Comparison of ENCODE assay signal across 10 cellular contexts in the genomic region with DNA sequence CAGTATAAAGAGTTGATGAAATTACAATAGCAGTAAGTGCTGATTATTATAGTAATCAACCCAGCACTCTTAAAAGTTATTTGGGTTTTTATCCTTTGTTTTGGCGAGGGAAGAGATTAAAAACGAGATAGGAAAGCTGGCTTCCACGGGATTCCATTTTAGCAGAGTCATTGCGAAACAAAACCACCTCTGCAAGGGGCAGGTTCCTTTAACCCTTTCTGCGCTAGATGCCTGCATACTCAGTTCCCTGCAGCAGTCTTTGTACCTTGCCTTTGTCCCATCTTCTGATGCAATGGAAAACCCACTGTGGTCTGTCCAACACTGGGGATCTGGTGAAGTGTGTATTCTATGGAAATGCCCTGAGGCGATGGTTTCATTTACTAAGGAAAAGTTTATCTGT. TPM values are rescaled to one million over a fixed set of nuclear protein-coding genes. Genes with fewer than 3 reads are reported as not detected.
DNase-seq lines count a peak whose midpoint lies in the region; ATAC-seq, FAIRE-seq and TF ChIP-seq lines count a peak whose summit lies in the region.
"Had no signal": no experiment of that assay in that cellular context is flagged by ENCODE, and none has a peak within 500 bp of the region (broad histone marks: within the 10 kb centered on the region; RNA-seq: fewer than 3 reads in every experiment).

No MANE protein-coding gene starts in this region.

- TF ChIP-seq CTCF in IMR-90 (conservative IDR thresholded peaks at IDR 0.05; ENCODE audit: low read depth, low read length) (no peak), MCF 10A (IDR thresholded peaks at IDR 0.05; ENCODE audit: unreplicated experiment) (no peak), natural killer cell (IDR thresholded peaks at IDR 0.05) (no peak), D721Med (IDR thresholded peaks at IDR 0.05; ENCODE audit: insufficient read depth, missing control alignments) (no peak), ovary (IDR thresholded peaks at IDR 0.05) (no peak)

- H3K4me2 ChIP-seq in IMR-90 (ENCODE audit: low read depth, low read length) = peak overlapping the region; percentile 48; the same call in 1 of the 2 replicates

- H3K4me1 ChIP-seq in IMR-90 (ENCODE audit: control insufficient read depth, insufficient read depth, low read length) = peaks cover 7% of the 10 kb centered on the region
- peaks cover 9% of the 10 kb centered on the region for H3K4me1 ChIP-seq in ovary (ENCODE audit: insufficient read depth)

- H3K4me3 Mint-ChIP-seq in MCF 10A (ENCODE audit: unreplicated experiment) = peak overlapping the region; percentile 21
- peak overlapping the region; percentile 92 for H3K4me3 Mint-ChIP-seq in natural killer cell

- ATAC-seq in IMR-90 (ENCODE audit: low read depth) (no peak), natural killer cell (no peak), HG03025 (IDR thresholded peaks at IDR 0.05; ENCODE audit: low FRiP score, unreplicated experiment) (no peak)

- no peak overlapping the region for H3K56ac ChIP-seq in IMR-90 (ENCODE audit: extremely low read depth, insufficient read depth, low read length)

- no peak overlapping the region for H2AK9ac ChIP-seq in IMR-90 (replicated peaks; ENCODE audit: low read depth, low read length, poor library complexity)

- WGBS in IMR-90 (ENCODE audit: extremely low coverage in 2 of 2, insufficient read length in 1 of 2), 2 experiments = no CpG with 5 or more reads among the region's 6 CpGs
- WGBS in ovary, 3 donors = 40 to 47% (median 41%) methylated on average over 6 of the region's 6 CpGs

- no peaks in the 10 kb centered on the region for H3K9me3 ChIP-seq in IMR-90 (ENCODE audit: control insufficient read depth, insufficient read depth, low read length)
- no peaks in the 10 kb centered on the region for H3K9me3 ChIP-seq in ovary

- no peak for FAIRE-seq in HTR-8/SVneo (lab: Jason Lieb, UNC)
- no peak for FAIRE-seq in D721Med (lab: Jason Lieb, UNC)

- H2BK120ac ChIP-seq in IMR-90 (ENCODE audit: low read depth, low read length) = no peak overlapping the region

- H3K4ac ChIP-seq in IMR-90 (ENCODE audit: low read depth, low read length) = no peak overlapping the region

- POLR2A ChIA-PET in IMR-90 (lab: Charles Lee; ENCODE audit: unreplicated experiment) = no interaction called here
- POLR2A ChIA-PET in MCF 10A (lab: Yijun Ruan, JAX) = interaction anchor here (1.3 to 7.0 kb wide), 5 partner anchors 9 to 35 kb away, joined by 4 to 100 read pairs (median 31); no protein-coding TSS in a partner anchor

- H2BK15ac ChIP-seq in IMR-90 (ENCODE audit: low read depth, low read length) = no peak overlapping the region

- dilution Hi-C loops in IMR-90 (cut with HindIII; ENCODE audit: low sequenced_read_pairs, unreplicated experiment) = no loop called here

- no peak overlapping the region for H2BK5ac ChIP-seq in IMR-90 (ENCODE audit: low read depth, low read length, poor library complexity, severe bottlenecking)

- H3K4me3 ChIP-seq in IMR-90 (ENCODE audit: insufficient read depth, low read depth, low read length) (no peak overlapping the region), ovary (no peak overlapping the region)

- H3K4me1 Mint-ChIP-seq in MCF 10A (ENCODE audit: insufficient read depth, unreplicated experiment) = peaks cover 35% of the 10 kb centered on the region
- peaks cover 65 to 73% of the 10 kb centered on the region in 2 donors for H3K4me1 Mint-ChIP-seq in natural killer cell

- H3K27me3 ChIP-seq in IMR-90 (ENCODE audit: control insufficient read depth, insufficient read depth, low read length) (no peaks in the 10 kb centered on the region), ovary (no peaks in the 10 kb centered on the region)

- H3K36me3 ChIP-seq in IMR-90 (ENCODE audit: control insufficient read depth, insufficient read depth, low read length) (peaks cover 5% of the 10 kb centered on the region), ovary (no peaks in the 10 kb centered on the region)

- TF ChIP-seq EP300 in ovary (IDR thresholded peaks at IDR 0.05) = no peak

- TF ChIP-seq POLR2A in IMR-90 (IDR thresholded peaks at IDR 0.05; ENCODE audit: low read depth, low read length) = no peak
- TF ChIP-seq POLR2A in ovary (IDR thresholded peaks at IDR 0.05) = no peak

- H3K27ac ChIP-seq in IMR-90 (ENCODE audit: insufficient read depth, low read length) (no peak overlapping the region), ovary (no peak overlapping the region)

- BruUV-seq in IMR-90 (replicated peaks; lab: Mats Ljungman, UMichigan) (no TSS peak), MCF 10A (replicated peaks; lab: Mats Ljungman, UMichigan) (no TSS peak)

- H3K9me1 ChIP-seq in IMR-90 (ENCODE audit: insufficient read depth, low read length) = peaks cover 3% of the 10 kb centered on the region; the same call in 1 of the 2 replicates

- H4K91ac ChIP-seq in IMR-90 (ENCODE audit: insufficient read depth, low read depth, low read length) = no peak overlapping the region

- no peak overlapping the region for H4K8ac ChIP-seq in IMR-90 (ENCODE audit: low read depth in 2 of 2, low read length in 2 of 2)

- H3K18ac ChIP-seq in IMR-90 (ENCODE audit: low read depth, low read length) = no peak overlapping the region

- intact Hi-C loops in IMR-90 (cut with micrococcal nuclease) (no loop called here), MCF 10A (cut with micrococcal nuclease) (no loop called here), natural killer cell (cut with micrococcal nuclease) (loop anchor here (10.0 kb wide), 1 partner anchor 1755 kb away; a partner anchor contains a TSS), ovary (cut with DNase I) (no loop called here)

- no peak overlapping the region for H4K5ac ChIP-seq in IMR-90 (ENCODE audit: low read depth, low read length)

- H3K27me3 Mint-ChIP-seq in MCF 10A (ENCODE audit: insufficient read depth, unreplicated experiment) = no peaks in the 10 kb centered on the region
- H3K27me3 Mint-ChIP-seq in natural killer cell (ENCODE audit: low read depth in 2 of 2) = no peaks in the 10 kb centered on the region

- H3K9ac ChIP-seq in IMR-90 (ENCODE audit: low read depth, low read length) = no peak overlapping the region

- TF ChIP-seq RAD21 in IMR-90 (IDR thresholded peaks at IDR 0.05; ENCODE audit: low read length) = no peak

- H3K36me3 Mint-ChIP-seq in MCF 10A (ENCODE audit: insufficient read depth, unreplicated experiment) = peaks cover 59% of the 10 kb centered on the region
- H3K36me3 Mint-ChIP-seq in natural killer cell = peaks cover 22% of the 10 kb centered on the region

- H2AK5ac ChIP-seq in IMR-90 (ENCODE audit: low read depth, low read length) = no peak overlapping the region

- H3K14ac ChIP-seq in IMR-90 (replicated peaks; ENCODE audit: low read depth, low read length) = no peak overlapping the region

- H4K20me1 ChIP-seq in IMR-90 (ENCODE audit: insufficient read depth, low read length) = peaks cover 21% of the 10 kb centered on the region

- no peak overlapping the region for H2BK20ac ChIP-seq in IMR-90 (ENCODE audit: low read depth, low read length)

- H3K27ac Mint-ChIP-seq in MCF 10A (ENCODE audit: low read depth, unreplicated experiment) (no peak overlapping the region), natural killer cell (peak overlapping the region; percentile 70 to 89)

- H3K9me3 Mint-ChIP-seq in MCF 10A (ENCODE audit: unreplicated experiment) (no peaks in the 10 kb centered on the region), natural killer cell (no peaks in the 10 kb centered on the region)

- peaks cover 29 to 51% of the 10 kb centered on the region in 2 experiments for H3K79me1 ChIP-seq in IMR-90 (ENCODE audit: low read depth in 1 of 2, low read length in 2 of 2)

- CTCF ChIA-PET in IMR-90 (lab: Yijun Ruan, JAX) = interaction anchor here (4.9 kb wide), 1 partner anchor 14 kb away, joined by 51 read pairs; no protein-coding TSS in a partner anchor
- CTCF ChIA-PET in MCF 10A (lab: Yijun Ruan, JAX) = interaction anchor here (0.7 to 6.2 kb wide), 6 partner anchors 10 to 558 kb away, joined by 3 to 80 read pairs (median 4); no protein-coding TSS in a partner anchor

- no peak overlapping the region for H3K23ac ChIP-seq in IMR-90 (ENCODE audit: low read depth, low read length)

- no peak overlapping the region for H2AFZ ChIP-seq in IMR-90 (replicated peaks; ENCODE audit: low read length, poor library complexity)

- DNase-seq in EL (peak; percentile 30), IMR-90 (no peak), MCF 10A (ENCODE audit: unreplicated experiment) (peak; percentile 25), natural killer cell (no peak), HTR-8/SVneo (ENCODE audit: insufficient read length, low spot score) (no peak), D721Med (ENCODE audit: insufficient read length, low spot score) (no peak), ovary (no peak)
- DNase-seq: activated CD8-positive, alpha-beta memory T cell treated with anti-CD3 and anti-CD28 coated beads, Interleukin-2, amount 50 U/mL, for 4 hours; NCI-H526 treated with DMSO at 0.1 percent for 48 hours had no signal

- in situ Hi-C loops in IMR-90 (cut with MboI; ENCODE audit: low sequenced_read_pairs) = no loop called here

TF ChIP-seq in IMR-90, 13 proteins besides CTCF, POLR2A, EP300 and RAD21:
- TF ChIP-seq FOS (IDR thresholded peaks at IDR 0.05; ENCODE audit: low read depth, low read length) (no peak), CEBPB (IDR thresholded peaks at IDR 0.05; ENCODE audit: low read depth, low read length) (peak; percentile 81), RFX5 (IDR thresholded peaks at IDR 0.05; ENCODE audit: low read depth, low read length) (no peak), BHLHE40 (IDR thresholded peaks at IDR 0.05; ENCODE audit: low read depth, low read length) (no peak)
- TF ChIP-seq, protein P1, sequence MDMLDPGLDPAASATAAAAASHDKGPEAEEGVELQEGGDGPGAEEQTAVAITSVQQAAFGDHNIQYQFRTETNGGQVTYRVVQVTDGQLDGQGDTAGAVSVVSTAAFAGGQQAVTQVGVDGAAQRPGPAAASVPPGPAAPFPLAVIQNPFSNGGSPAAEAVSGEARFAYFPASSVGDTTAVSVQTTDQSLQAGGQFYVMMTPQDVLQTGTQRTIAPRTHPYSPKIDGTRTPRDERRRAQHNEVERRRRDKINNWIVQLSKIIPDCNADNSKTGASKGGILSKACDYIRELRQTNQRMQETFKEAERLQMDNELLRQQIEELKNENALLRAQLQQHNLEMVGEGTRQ (IDR thresholded peaks at IDR 0.05; ENCODE audit: low read depth, low read length) = no peak

RNA-seq across cellular contexts. Expression of a gene that starts 2.7 kb away (rescaled TPM):
- total RNA-seq in IMR-90 (2012; rRNA removed) (40.7 and 54.7 TPM in 2 replicates), MCF 10A (2022) (62.5 and 80.6 TPM in 2 replicates), natural killer cell (1,000 to 10,000 TPM in 1 of 3 donors, 100 to 1,000 TPM in 2; 569 to 1,094 (median 800) TPM), ovary (100 to 1,000 TPM in 2 of 7 donors, 10 to 100 TPM in 5; 65.1 to 103 (median 81.6) TPM)
- polyA plus RNA-seq in IMR-90 (2012; rRNA removed) (49.6 and 62.6 TPM in 2 replicates), ovary (10 to 100 TPM; 68.9 to 91.2 TPM)
- polyA plus RNA-seq in IMR-90 (2012; cell fraction: cytosol; rRNA removed) = 14.5 and 14.6 TPM in 2 replicates
- 7.3 and 43.8 TPM in 2 replicates for polyA plus RNA-seq in IMR-90 (2012; cell fraction: nucleus; rRNA removed; ENCODE audit: low replicate concordance)

Comparison
In these comparisons a context has a peak if more than half of its experiments do, and no peak if none do; other contexts are left out.
1. DNase-seq: peak in EL (single experiment) and MCF 10A (single experiment); none in IMR-90 (single experiment), natural killer cell (single experiment), HTR-8/SVneo (single experiment), D721Med (single experiment) and ovary (0 of 5).